ENCODE assay signal across 8 cellular contexts in the genomic region with DNA sequence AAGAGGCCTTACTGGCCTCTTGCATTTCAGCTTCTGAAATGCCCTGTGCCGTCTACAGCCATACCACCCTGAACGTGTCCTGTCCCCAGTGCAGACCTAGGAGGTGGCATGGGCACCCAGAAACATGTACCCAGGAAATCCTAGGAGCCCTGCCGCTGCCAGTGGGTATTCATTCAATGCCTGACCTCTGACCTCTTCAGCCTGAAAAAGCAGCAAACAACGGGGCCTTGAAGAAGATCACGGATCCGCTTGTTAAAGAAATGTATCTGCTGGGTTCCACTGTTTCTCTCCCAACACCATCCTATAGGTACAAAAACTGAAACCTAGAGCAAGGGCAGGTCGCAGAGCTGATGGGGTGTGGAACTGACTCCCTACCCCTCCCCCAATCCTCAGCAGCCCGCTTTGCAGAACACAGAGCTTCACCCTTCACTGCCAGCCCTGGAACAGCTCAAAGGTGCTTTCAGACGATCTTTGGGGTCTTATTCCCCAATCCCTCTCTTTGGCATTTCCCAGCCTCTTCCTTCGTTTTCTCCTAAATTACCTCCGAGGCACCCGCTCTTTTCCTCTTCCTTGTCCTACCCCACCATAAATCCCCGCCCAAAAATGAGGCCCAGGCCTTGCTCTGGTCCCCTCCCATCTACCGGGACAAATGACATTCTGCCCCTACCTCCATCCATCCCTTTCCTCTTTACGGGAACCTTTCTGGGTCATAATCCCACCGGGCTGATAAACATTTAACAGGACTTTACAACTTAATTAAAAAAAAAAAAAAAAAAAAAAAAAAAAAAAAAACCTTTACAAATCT. TPM values are rescaled to one million over a fixed set of nuclear protein-coding genes. Genes with fewer than 3 reads are reported as not detected.
DNase-seq lines count a peak whose midpoint lies in the region; ATAC-seq, FAIRE-seq and TF ChIP-seq lines count a peak whose summit lies in the region.
"Not testable (repeated sequence)": the region's sequence is repeated elsewhere in the genome, so short reads cannot be mapped to it uniquely, and the experiment has no call there.

No MANE protein-coding gene starts in this region.

- peak overlapping the region; percentile 79 to 89 (median 84) for H3K4me3 Mint-ChIP-seq in CD4-positive, CD25-positive, alpha-beta regulatory T cell
- H3K4me3 Mint-ChIP-seq in T-helper 17 cell (peak overlapping the region; percentile 82), neural progenitor cell (peak overlapping the region; percentile 72)
- peak overlapping the region; percentile 75 for H3K4me3 Mint-ChIP-seq in activated naive CD8-positive, alpha-beta T cell treated with anti-CD3 and anti-CD28 coated beads, Interleukin-2, amount 10 ng/mL, durations not matched to agents 7 days and 5 days

- DNase-seq in CD4-positive, CD25-positive, alpha-beta regulatory T cell, result peak in 1 of 3 donors; percentile 19
- not testable (repeated sequence) for DNase-seq in T-helper 17 cell; activated naive CD8-positive, alpha-beta T cell treated with anti-CD3 and anti-CD28 coated beads, Interleukin-2, amount 10 ng/mL, durations not matched to agents 7 days and 5 days; H1 (ENCODE audit: low read depth in 1 of 2, low spot score in 2 of 2); suprapubic skin (ENCODE audit: low spot score in 2 of 2)
- DNase-seq in islet precursor cell (peak; percentile 17), neural progenitor cell (ENCODE audit: low spot score) (peak; percentile 18)

- not testable (repeated sequence) for TF ChIP-seq RAD21 in H1 (IDR thresholded peaks at IDR 0.05 in 1 of 2, conservative IDR thresholded peaks at IDR 0.05 in 1 of 2; ENCODE audit: low read depth in 2 of 2, low read length in 2 of 2)

- not testable (repeated sequence) for H3K9ac ChIP-seq in HUES6 (ENCODE audit: low read length); H1 (replicated peaks in 1 of 4; ENCODE audit: extremely low read depth in 1 of 4, low read depth in 3 of 4, low read length in 3 of 4); neural progenitor cell

- not testable (repeated sequence) for H3K36me3 ChIP-seq in CD4-positive, CD25-positive, alpha-beta regulatory T cell (ENCODE audit: control insufficient read depth, insufficient read depth, low read length); HUES6 (ENCODE audit: control insufficient read depth, insufficient read depth, low read length); H1 (ENCODE audit: control insufficient read depth in 2 of 4, insufficient read depth in 4 of 4, low read length in 3 of 4); neural progenitor cell; suprapubic skin

- H3K23ac ChIP-seq in H1 (ENCODE audit: insufficient read length), result not testable (repeated sequence)

- H3K27ac Mint-ChIP-seq in CD4-positive, CD25-positive, alpha-beta regulatory T cell, result peak overlapping the region in 2 of 3 donors; percentile 55 to 82
- H3K27ac Mint-ChIP-seq in T-helper 17 cell, neural progenitor cell: not testable (repeated sequence)
- peak overlapping the region; percentile 70 for H3K27ac Mint-ChIP-seq in activated naive CD8-positive, alpha-beta T cell treated with anti-CD3 and anti-CD28 coated beads, Interleukin-2, amount 10 ng/mL, durations not matched to agents 7 days and 5 days

- FAIRE-seq in H1 (lab: Jason Lieb, UNC), result not testable (repeated sequence)

- peak overlapping the region; percentile 23 for H3K27ac ChIP-seq in CD4-positive, CD25-positive, alpha-beta regulatory T cell (ENCODE audit: insufficient read depth, low read length, poor library complexity, severe bottlenecking)
- not testable (repeated sequence) for H3K27ac ChIP-seq in HUES6 (ENCODE audit: low read depth, low read length); H1 (ENCODE audit: low read depth, low read length); neural progenitor cell; suprapubic skin

- H2BK15ac ChIP-seq in H1 (ENCODE audit: low read length), result not testable (repeated sequence)

- not testable (repeated sequence) for TF ChIP-seq CTCF in H1 (IDR thresholded peaks at IDR 0.05; ENCODE audit: control extremely low read depth in 1 of 3, insufficient read depth in 1 of 3, low read depth in 1 of 3, low read length in 3 of 3); neural progenitor cell (IDR thresholded peaks at IDR 0.05); suprapubic skin (IDR thresholded peaks at IDR 0.05)

- not testable (repeated sequence) for H2BK12ac ChIP-seq in H1 (ENCODE audit: low read depth, low read length)

- not testable (repeated sequence) for H3K27me3 ChIP-seq in CD4-positive, CD25-positive, alpha-beta regulatory T cell (ENCODE audit: control insufficient read depth, insufficient read depth, low read length); HUES6 (ENCODE audit: control insufficient read depth, insufficient read depth, low read length); H1 (replicated peaks in 1 of 4; ENCODE audit: control insufficient read depth in 3 of 4, extremely low read depth in 1 of 4, insufficient read depth in 3 of 4, low read length in 3 of 4); neural progenitor cell; suprapubic skin

- not testable (repeated sequence) for H4K20me1 ChIP-seq in H1 (replicated peaks in 1 of 2; ENCODE audit: control insufficient read depth in 1 of 2, insufficient read depth in 2 of 2, low read length in 2 of 2); neural progenitor cell (ENCODE audit: low read depth)

- TF ChIP-seq POLR2A in H1 (IDR thresholded peaks at IDR 0.05; ENCODE audit: control extremely low read depth in 1 of 2, low read depth in 2 of 2, low read length in 2 of 2); suprapubic skin (IDR thresholded peaks at IDR 0.05): not testable (repeated sequence)

- H3K4me1 ChIP-seq in CD4-positive, CD25-positive, alpha-beta regulatory T cell (ENCODE audit: control insufficient read depth, insufficient read depth, low read length, poor library complexity, severe bottlenecking); HUES6 (ENCODE audit: control insufficient read depth, insufficient read depth, low read length); H1 (replicated peaks in 1 of 4; ENCODE audit: control insufficient read depth in 3 of 4, insufficient read depth in 4 of 4, low read length in 3 of 4); neural progenitor cell; suprapubic skin: not testable (repeated sequence)

- H3K4ac ChIP-seq in H1 (replicated peaks; ENCODE audit: insufficient read length, low read depth, low read length), result not testable (repeated sequence)

- not testable (repeated sequence) for TF ChIP-seq EP300 in H1 (IDR thresholded peaks at IDR 0.05; ENCODE audit: borderline replicate concordance in 1 of 2, low read depth in 2 of 2, low read length in 2 of 2); suprapubic skin (IDR thresholded peaks at IDR 0.05)

- not testable (repeated sequence) for H3K79me1 ChIP-seq in H1 (ENCODE audit: low read depth, low read length)

- not testable (repeated sequence) for H2BK5ac ChIP-seq in H1 (ENCODE audit: low read depth, low read length)

- not testable (repeated sequence) for H3K27me3 Mint-ChIP-seq in CD4-positive, CD25-positive, alpha-beta regulatory T cell; T-helper 17 cell; activated naive CD8-positive, alpha-beta T cell treated with anti-CD3 and anti-CD28 coated beads, Interleukin-2, amount 10 ng/mL, durations not matched to agents 7 days and 5 days; neural progenitor cell (ENCODE audit: insufficient read depth, low read depth)

- H3K14ac ChIP-seq in H1 (ENCODE audit: insufficient read length), result not testable (repeated sequence)

- peak overlapping the region; percentile 57 for H3K4me3 ChIP-seq in CD4-positive, CD25-positive, alpha-beta regulatory T cell (ENCODE audit: low read depth, low read length)
- peak overlapping the region; percentile 65 for H3K4me3 ChIP-seq in HUES6 (ENCODE audit: low read depth, low read length)
- H3K4me3 ChIP-seq in H1 (ENCODE audit: extremely low read depth in 1 of 4, insufficient read depth in 2 of 4, low read depth in 3 of 4, low read length in 4 of 4), result peak overlapping the region in 3 of 4 experiments; percentile 35 to 55 (median 49); a peak in 4 of 8 replicates
- peak overlapping the region; percentile 51 for H3K4me3 ChIP-seq in neural progenitor cell
- H3K4me3 ChIP-seq in suprapubic skin, result peak overlapping the region; percentile 59

- not testable (repeated sequence) for H3K79me2 ChIP-seq in H1 (ENCODE audit: control insufficient read depth in 1 of 2, insufficient read depth in 2 of 2, low read length in 2 of 2); neural progenitor cell (ENCODE audit: low read depth)

- not testable (repeated sequence) for H4K91ac ChIP-seq in H1 (replicated peaks; ENCODE audit: insufficient read length, low read length)

- H3K36me3 Mint-ChIP-seq in CD4-positive, CD25-positive, alpha-beta regulatory T cell; T-helper 17 cell (ENCODE audit: low read depth); activated naive CD8-positive, alpha-beta T cell treated with anti-CD3 and anti-CD28 coated beads, Interleukin-2, amount 10 ng/mL, durations not matched to agents 7 days and 5 days; neural progenitor cell: not testable (repeated sequence)

- H2BK120ac ChIP-seq in H1 (replicated peaks; ENCODE audit: low read depth, low read length), result not testable (repeated sequence)

- WGBS in H1 (ENCODE audit: extremely low coverage in 1 of 2, insufficient coverage in 1 of 2, insufficient read length in 1 of 2, insufficient replicate concordance in 2 of 2, low coverage in 1 of 2, low lambda C conversion rate in 2 of 2, missing lambda C conversion rate in 1 of 2), 2 experiments, result 49% methylated on average over 11 of the region's 16 CpGs; no CpG with 5 or more reads in 1 of the 2 experiments
- WGBS in suprapubic skin, result 32% methylated on average over 13 of the region's 16 CpGs

- not testable (repeated sequence) for H4K5ac ChIP-seq in H1 (ENCODE audit: insufficient read length, low read depth, low read length)

- ATAC-seq in CD4-positive, CD25-positive, alpha-beta regulatory T cell (ENCODE audit: low read depth in 2 of 2); T-helper 17 cell; activated naive CD8-positive, alpha-beta T cell treated with anti-CD3 and anti-CD28 coated beads, Interleukin-2, amount 10 ng/mL, durations not matched to agents 7 days and 5 days (ENCODE audit: low read depth): not testable (repeated sequence)

- H3K23me2 ChIP-seq in H1 (ENCODE audit: low read depth, low read length), result not testable (repeated sequence)

- H2BK20ac ChIP-seq in H1 (ENCODE audit: low read length), result not testable (repeated sequence)

- not testable (repeated sequence) for H2AK5ac ChIP-seq in H1 (ENCODE audit: low read depth, low read length)

- H3F3A ChIP-seq in neural progenitor cell (ENCODE audit: low read depth), result not testable (repeated sequence)

- not testable (repeated sequence) for H3K9me3 ChIP-seq in CD4-positive, CD25-positive, alpha-beta regulatory T cell (ENCODE audit: control insufficient read depth in 2 of 2, low read length in 2 of 2); HUES6 (ENCODE audit: control insufficient read depth, insufficient read depth, low read depth, low read length); T-helper 17 cell (ENCODE audit: control insufficient read depth, low read length, poor library complexity, severe bottlenecking); H1 (ENCODE audit: insufficient read depth in 2 of 2, low read depth in 1 of 2, low read length in 1 of 2); neural progenitor cell (ENCODE audit: low read depth); suprapubic skin

- H3K4me2 ChIP-seq in H1 (ENCODE audit: insufficient read depth in 1 of 2, low read depth in 2 of 2, low read length in 2 of 2) (peak overlapping the region; percentile 38 to 41; a peak in 2 of 4 replicates), neural progenitor cell (peak overlapping the region; percentile 67)

- not testable (repeated sequence) for H4K8ac ChIP-seq in H1 (ENCODE audit: extremely low read depth, insufficient read depth, low read length)

- not testable (repeated sequence) for H3K9me3 Mint-ChIP-seq in CD4-positive, CD25-positive, alpha-beta regulatory T cell; activated naive CD8-positive, alpha-beta T cell treated with anti-CD3 and anti-CD28 coated beads, Interleukin-2, amount 10 ng/mL, durations not matched to agents 7 days and 5 days; neural progenitor cell

- peaks cover 0 to 21% (median 10%) of the 10 kb centered on the region in 4 donors for H3K4me1 Mint-ChIP-seq in CD4-positive, CD25-positive, alpha-beta regulatory T cell
- not testable (repeated sequence) for H3K4me1 Mint-ChIP-seq in T-helper 17 cell, neural progenitor cell
- peaks cover 11% of the 10 kb centered on the region for H3K4me1 Mint-ChIP-seq in activated naive CD8-positive, alpha-beta T cell treated with anti-CD3 and anti-CD28 coated beads, Interleukin-2, amount 10 ng/mL, durations not matched to agents 7 days and 5 days

- POLR2A ChIA-PET in activated naive CD8-positive, alpha-beta T cell treated with anti-CD3 and anti-CD28 coated beads, Interleukin-2, amount 10 ng/mL, durations not matched to agents 7 days and 5 days (lab: Charles Lee); H1 (lab: Charles Lee; ENCODE audit: partially characterized antibody): not testable (repeated sequence)

- CTCF ChIA-PET in H1 (lab: Charles Lee; ENCODE audit: partially characterized antibody), result not testable (repeated sequence)

- H2AFZ ChIP-seq in H1 (ENCODE audit: low read length); neural progenitor cell (replicated peaks): not testable (repeated sequence)

- not testable (repeated sequence) for H3K18ac ChIP-seq in H1 (ENCODE audit: extremely low read depth, low read length)

- H3K56ac ChIP-seq in H1 (replicated peaks; ENCODE audit: insufficient read length, low read depth, low read length), result not testable (repeated sequence)

RNA-seq across cellular contexts. Expression of gene NOMO2, which starts 1.3 kb away (rescaled TPM):
- total RNA-seq in CD4-positive, CD25-positive, alpha-beta regulatory T cell, result 77.6 TPM
- polyA plus RNA-seq in CD4-positive, CD25-positive, alpha-beta regulatory T cell, result 100 to 1,000 TPM in 2 of 4 donors, 10 to 100 TPM in 2; 89.8 to 126 (median 106) TPM
- total RNA-seq in T-helper 17 cell (100 to 1,000 TPM in 1 of 2 donors, 10 to 100 TPM in 1; 75.1 to 122 TPM), neural progenitor cell (ENCODE audit: low replicate concordance) (52.2 and 56.7 TPM in 2 replicates), suprapubic skin (10 to 100 TPM; 48.3 to 66.5 (median 58.8) TPM)
- total RNA-seq in activated naive CD8-positive, alpha-beta T cell treated with anti-CD3 and anti-CD28 coated beads, Interleukin-2, amount 10 ng/mL, durations not matched to agents 7 days and 5 days, result 10 to 100 TPM; 67.3 to 72.1 TPM
- 137 and 146 TPM in 2 replicates for total RNA-seq in H1 (2021; fragmentation: NEBNext Ultra II Directional; extraction: Animal tissue kit (Norgen Biotek cat#: 25700))
- 109 and 116 TPM in 2 replicates for polyA plus RNA-seq in H1 (2011; rRNA removed)
- polyA plus RNA-seq in H1 (2011; cell fraction: cytosol; rRNA removed), result 101 TPM
- polyA plus RNA-seq in H1 (2011; cell fraction: nucleus; rRNA removed), result 152 TPM
- 123 to 143 TPM (median 138 TPM) in 4 replicates for polyA plus RNA-seq in H1 (2012, experiment 1 of 2)
- polyA plus RNA-seq in H1 (2012, experiment 2 of 2), result 83.2 TPM
- polyA plus RNA-seq in H1 (2013, experiment 1 of 2), result 217 TPM
- polyA plus RNA-seq in H1 (2013, experiment 2 of 2), result 189 TPM
- 129 and 199 TPM in 2 replicates for polyA minus RNA-seq in H1 (2011; rRNA and poly(A)+ RNA removed)
- 94.4 TPM for polyA minus RNA-seq in H1 (2011; cell fraction: cytosol; rRNA and poly(A)+ RNA removed)
- polyA minus RNA-seq in H1 (2011; cell fraction: nucleus; rRNA and poly(A)+ RNA removed), result 62.1 TPM
